Comparison of ENCODE assay signal across 35 cellular contexts in genomic region chr16:1127101-1127500, GRCh38. TPM values are rescaled to one million over a fixed set of nuclear protein-coding genes. Genes with fewer than 3 reads are reported as not detected.
"Had no signal": no experiment of that assay in that cellular context is flagged by ENCODE, and none has a peak within 500 bp of the region (broad histone marks: within the 10 kb centered on the region; RNA-seq: fewer than 3 reads in every experiment).

No MANE protein-coding gene starts in this region.

- DNase-seq: naive thymus-derived CD8-positive, alpha-beta T cell; nephron progenitor cell; occipital lobe; ovary; posterior cingulate gyrus; psoas muscle; right cardiac atrium; spleen; stimulated activated CD4-positive, alpha-beta T cell treated with anti-CD3 and anti-CD28 coated beads, Interleukin-12 subunit alpha, Interleukin-12 subunit beta, amount 100 ng/mL, for 4 hours; stimulated activated CD4-positive, alpha-beta T cell treated with anti-CD3 and anti-CD28 coated beads, Interleukin-1b, Interleukin-23, amount 100 ng/mL, for 48 hours; stimulated activated CD4-positive, alpha-beta T cell treated with anti-CD3 and anti-CD28 coated beads, Interleukin-4, amount 100 ng/mL, for 1 hour; stimulated activated CD4-positive, alpha-beta T cell treated with anti-CD3 and anti-CD28 coated beads, Interleukin-4, amount 100 ng/mL, for 4 hours; stimulated activated CD8-positive, alpha-beta memory T cell treated with anti-CD3 and anti-CD28 coated beads, Interleukin-4, amount 100 ng/mL, for 48 hours; stimulated activated naive CD4-positive, alpha-beta T cell; stimulated activated naive CD8-positive, alpha-beta T cell treated with anti-CD3 and anti-CD28 coated beads, Interleukin-15, amount 100 ng/mL, for 72 hours; stimulated activated naive CD8-positive, alpha-beta T cell treated with anti-CD3 and anti-CD28 coated beads, Interleukin-15, Interleukin-2, amounts not matched to agents 100 U/mL and 50 U/mL, for 24 hours; substantia nigra; testis; tibial artery; transverse colon; upper lobe of right lung; uterus had no signal

- H3K9me3 ChIP-seq: ovary, psoas muscle, spleen, suprapubic skin, testis, tibial artery, transverse colon, upper lobe of right lung, uterus had no signal

- H3K4me1 ChIP-seq: parathyroid adenoma, psoas muscle, spleen, suprapubic skin, testis, transverse colon, upper lobe of right lung had no signal

- H3K27ac ChIP-seq: ovary, parathyroid adenoma, psoas muscle, skin epidermis, spleen, suprapubic skin, testis, tibial artery, transverse colon, upper lobe of right lung, uterus had no signal

- H3K27me3 ChIP-seq: ovary, testis, transverse colon, uterus had no signal

- H3K79me2 ChIP-seq: parathyroid adenoma had no signal

- H3K4me2 ChIP-seq: smooth muscle cell had no signal

- H3K36me3 ChIP-seq: ovary, spleen, suprapubic skin, tibial artery, transverse colon, upper lobe of right lung, uterus had no signal

- H2AFZ ChIP-seq: parathyroid adenoma had no signal

- H3K9ac ChIP-seq: parathyroid adenoma had no signal

- ATAC-seq: naive thymus-derived CD8-positive, alpha-beta T cell; natural killer cell treated with Interleukin-12 subunit alpha and Interleukin-12 subunit beta and Interleukin-15 and Interleukin-18, amount 100 ng/mL, for 72 hours; psoas muscle; right cardiac atrium; sciatic nerve; stimulated activated memory B cell treated with anti-CD40 and anti-IgM and Interleukin-4, amounts not matched to agents 10 μg/mL and 1 μg/mL and 100 μg/mL, for 72 hours; stimulated activated naive CD8-positive, alpha-beta T cell treated with anti-CD3 and anti-CD28 coated beads, Interleukin-15, amount 100 ng/mL, for 72 hours; stimulated activated naive CD8-positive, alpha-beta T cell treated with anti-CD3 and anti-CD28 coated beads, Interleukin-15, Interleukin-2, amounts not matched to agents 100 U/mL and 50 U/mL, for 24 hours; upper lobe of right lung had no signal

- H3K4me3 ChIP-seq: ovary, psoas muscle, skin epidermis, smooth muscle cell, spleen, suprapubic skin, testis, tibial artery, transverse colon, upper lobe of right lung, uterus had no signal

RNA-seq across cellular contexts. Expression of gene C1QTNF8, which starts 31.1 kb away (rescaled TPM):
- total RNA-seq: naive thymus-derived CD8-positive, alpha-beta T cell; natural killer cell treated with Interleukin-12 subunit alpha and Interleukin-12 subunit beta and Interleukin-15 and Interleukin-18, amount 100 ng/mL, for 72 hours; occipital lobe; osteoblast; progenitor cell of endocrine pancreas; psoas muscle; renal cortical epithelial cell; sciatic nerve; smooth muscle cell; spleen; suprapubic skin; transverse colon; upper lobe of right lung; urinary bladder; uterus had no signal
- polyA plus RNA-seq: naive thymus-derived CD8-positive, alpha-beta T cell; ovary; psoas muscle; smooth muscle cell; spleen; urinary bladder had no signal

RNA-seq across cellular contexts. Expression of gene SSTR5, which starts 54.6 kb away (rescaled TPM):
- total RNA-seq: naive thymus-derived CD8-positive, alpha-beta T cell; natural killer cell treated with Interleukin-12 subunit alpha and Interleukin-12 subunit beta and Interleukin-15 and Interleukin-18, amount 100 ng/mL, for 72 hours; neural crest cell; osteoblast; ovary; sciatic nerve; smooth muscle cell; spleen; transverse colon; upper lobe of right lung; uterus had no signal
- polyA plus RNA-seq: naive thymus-derived CD8-positive, alpha-beta T cell; ovary; smooth muscle cell; spleen; thymus had no signal
